In the genomic region with DNA sequence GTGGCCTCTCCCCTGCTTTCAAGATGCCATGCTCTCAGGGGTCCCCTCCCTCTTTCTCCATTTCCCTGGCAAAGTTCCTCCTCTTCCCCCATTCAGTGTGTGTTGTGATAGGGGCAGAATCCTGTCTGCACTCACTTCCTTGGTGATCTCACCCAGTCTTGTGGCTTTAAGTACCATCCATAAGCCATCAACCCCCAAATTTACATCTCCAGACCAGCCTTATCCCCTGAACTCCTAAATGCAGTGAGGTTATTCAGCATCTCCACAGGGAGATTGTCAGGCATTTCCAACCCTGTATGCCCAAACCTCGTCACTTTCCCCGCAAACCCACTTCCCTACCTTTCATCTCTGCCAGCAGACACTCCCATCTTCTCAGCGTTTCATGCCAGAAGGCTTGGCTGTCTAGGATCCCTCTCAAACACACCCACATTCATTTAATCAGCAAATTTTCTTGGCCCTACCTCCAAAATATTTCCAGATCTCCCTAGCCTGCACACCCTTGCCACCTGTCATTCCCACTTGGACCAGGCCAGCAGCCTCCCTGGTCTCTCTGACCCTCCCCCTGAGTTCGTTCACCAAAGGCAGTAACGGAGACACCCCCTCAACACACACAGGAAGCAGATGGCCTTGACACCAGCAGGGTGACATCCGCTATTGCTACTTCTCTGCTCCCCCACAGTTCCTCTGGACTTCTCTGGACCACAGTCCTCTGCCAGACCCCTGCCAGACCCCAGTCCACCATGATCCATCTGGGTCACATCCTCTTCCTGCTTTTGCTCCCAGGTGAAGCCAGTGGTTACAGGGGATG, we compare ENCODE assay signal across 1 cellular context.
A peak's percentile ranks its signal among the peaks of the same experiment; 100 is the strongest.
TF ChIP-seq lines count a peak whose summit lies in the region.

A gene with protein sequence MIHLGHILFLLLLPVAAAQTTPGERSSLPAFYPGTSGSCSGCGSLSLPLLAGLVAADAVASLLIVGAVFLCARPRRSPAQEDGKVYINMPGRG (plus strand): TSS at position 676 of the 808 bp plus-strand sequence. CDS start 65 bp downstream, at position 741.

TF ChIP-seq in GM12878, 131 proteins besides CTCF, POLR2A, EP300 and RAD21 (continued from another document):
- TF ChIP-seq, protein P1, sequence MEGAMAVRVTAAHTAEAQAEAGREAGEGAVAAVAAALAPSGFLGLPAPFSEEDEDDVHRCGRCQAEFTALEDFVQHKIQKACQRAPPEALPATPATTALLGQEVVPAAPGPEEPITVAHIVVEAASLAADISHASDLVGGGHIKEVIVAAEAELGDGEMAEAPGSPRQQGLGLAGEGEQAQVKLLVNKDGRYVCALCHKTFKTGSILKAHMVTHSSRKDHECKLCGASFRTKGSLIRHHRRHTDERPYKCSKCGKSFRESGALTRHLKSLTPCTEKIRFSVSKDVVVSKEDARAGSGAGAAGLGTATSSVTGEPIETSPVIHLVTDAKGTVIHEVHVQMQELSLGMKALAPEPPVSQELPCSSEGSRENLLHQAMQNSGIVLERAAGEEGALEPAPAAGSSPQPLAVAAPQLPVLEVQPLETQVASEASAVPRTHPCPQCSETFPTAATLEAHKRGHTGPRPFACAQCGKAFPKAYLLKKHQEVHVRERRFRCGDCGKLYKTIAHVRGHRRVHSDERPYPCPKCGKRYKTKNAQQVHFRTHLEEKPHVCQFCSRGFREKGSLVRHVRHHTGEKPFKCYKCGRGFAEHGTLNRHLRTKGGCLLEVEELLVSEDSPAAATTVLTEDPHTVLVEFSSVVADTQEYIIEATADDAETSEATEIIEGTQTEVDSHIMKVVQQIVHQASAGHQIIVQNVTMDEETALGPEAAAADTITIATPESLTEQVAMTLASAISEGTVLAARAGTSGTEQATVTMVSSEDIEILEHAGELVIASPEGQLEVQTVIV (IDR thresholded peaks at IDR 0.05; ENCODE audit: borderline replicate concordance, partially characterized antibody): no peak
- TF ChIP-seq SMC3 (IDR thresholded peaks at IDR 0.05; ENCODE audit: borderline replicate concordance, low read length) (no peak), TCF7 (IDR thresholded peaks at IDR 0.05; ENCODE audit: borderline replicate concordance) (no peak), CBX5 (IDR thresholded peaks at IDR 0.05; ENCODE audit: low read depth) (no peak), MYB (IDR thresholded peaks at IDR 0.05; ENCODE audit: borderline replicate concordance, low read depth, low read length) (no peak), RUNX3 (IDR thresholded peaks at IDR 0.05; ENCODE audit: low read length) (peak; percentile 24; the same call in 1 of the 2 replicates), FOXM1 (IDR thresholded peaks at IDR 0.05; ENCODE audit: low read depth, low read length) (no peak), HDAC6 (IDR thresholded peaks at IDR 0.05; ENCODE audit: unreplicated experiment) (no peak), SUZ12 (IDR thresholded peaks at IDR 0.05; ENCODE audit: unreplicated experiment) (no peak), CHD2 (IDR thresholded peaks at IDR 0.05; ENCODE audit: borderline replicate concordance, low read depth, low read length) (peak; percentile 26), YBX1 (IDR thresholded peaks at IDR 0.05) (no peak), NFXL1 (IDR thresholded peaks at IDR 0.05; ENCODE audit: borderline replicate concordance) (no peak), CHD4 (IDR thresholded peaks at IDR 0.05) (no peak), CBFB (IDR thresholded peaks at IDR 0.05; ENCODE audit: low read depth) (no peak), ZNF622 (IDR thresholded peaks at IDR 0.05) (no peak), ZNF217 (IDR thresholded peaks at IDR 0.05) (no peak), ATF7 (IDR thresholded peaks at IDR 0.05; ENCODE audit: low read depth) (peak; percentile 60), IKZF2 (IDR thresholded peaks at IDR 0.05) (peak in 1 of 2 experiments; percentile 55; a peak in 1 of 4 replicates), CEBPB (IDR thresholded peaks at IDR 0.05; ENCODE audit: borderline replicate concordance in 1 of 2, low read depth in 2 of 2, low read length in 2 of 2) (no peak), SIN3A (IDR thresholded peaks at IDR 0.05; ENCODE audit: low read depth, low read length) (no peak), SREBF2 (IDR thresholded peaks at IDR 0.05; ENCODE audit: low read length) (no peak), MTA2 (IDR thresholded peaks at IDR 0.05; ENCODE audit: low read depth) (no peak), MEF2B (IDR thresholded peaks at IDR 0.05; ENCODE audit: partially characterized antibody, poor library complexity, severe bottlenecking) (no peak), ASH2L (IDR thresholded peaks at IDR 0.05; ENCODE audit: borderline replicate concordance, low read depth) (no peak), KDM1A (IDR thresholded peaks at IDR 0.05; ENCODE audit: borderline replicate concordance) (no peak), NR2C2 (IDR thresholded peaks at IDR 0.05; ENCODE audit: borderline replicate concordance, control insufficient read depth, insufficient read length, low read depth) (no peak), IRF4 (IDR thresholded peaks at IDR 0.05; ENCODE audit: low read depth, low read length) (no peak), TCF3 (IDR thresholded peaks at IDR 0.05; ENCODE audit: borderline replicate concordance, insufficient read depth, low read depth, low read length) (0 out of 2 replicates have a peak, but pooled peaks have one; percentile 22), SREBF1 (IDR thresholded peaks at IDR 0.05; ENCODE audit: low read length) (no peak), HDAC2 (IDR thresholded peaks at IDR 0.05) (no peak)
- TF ChIP-seq, protein P2, sequence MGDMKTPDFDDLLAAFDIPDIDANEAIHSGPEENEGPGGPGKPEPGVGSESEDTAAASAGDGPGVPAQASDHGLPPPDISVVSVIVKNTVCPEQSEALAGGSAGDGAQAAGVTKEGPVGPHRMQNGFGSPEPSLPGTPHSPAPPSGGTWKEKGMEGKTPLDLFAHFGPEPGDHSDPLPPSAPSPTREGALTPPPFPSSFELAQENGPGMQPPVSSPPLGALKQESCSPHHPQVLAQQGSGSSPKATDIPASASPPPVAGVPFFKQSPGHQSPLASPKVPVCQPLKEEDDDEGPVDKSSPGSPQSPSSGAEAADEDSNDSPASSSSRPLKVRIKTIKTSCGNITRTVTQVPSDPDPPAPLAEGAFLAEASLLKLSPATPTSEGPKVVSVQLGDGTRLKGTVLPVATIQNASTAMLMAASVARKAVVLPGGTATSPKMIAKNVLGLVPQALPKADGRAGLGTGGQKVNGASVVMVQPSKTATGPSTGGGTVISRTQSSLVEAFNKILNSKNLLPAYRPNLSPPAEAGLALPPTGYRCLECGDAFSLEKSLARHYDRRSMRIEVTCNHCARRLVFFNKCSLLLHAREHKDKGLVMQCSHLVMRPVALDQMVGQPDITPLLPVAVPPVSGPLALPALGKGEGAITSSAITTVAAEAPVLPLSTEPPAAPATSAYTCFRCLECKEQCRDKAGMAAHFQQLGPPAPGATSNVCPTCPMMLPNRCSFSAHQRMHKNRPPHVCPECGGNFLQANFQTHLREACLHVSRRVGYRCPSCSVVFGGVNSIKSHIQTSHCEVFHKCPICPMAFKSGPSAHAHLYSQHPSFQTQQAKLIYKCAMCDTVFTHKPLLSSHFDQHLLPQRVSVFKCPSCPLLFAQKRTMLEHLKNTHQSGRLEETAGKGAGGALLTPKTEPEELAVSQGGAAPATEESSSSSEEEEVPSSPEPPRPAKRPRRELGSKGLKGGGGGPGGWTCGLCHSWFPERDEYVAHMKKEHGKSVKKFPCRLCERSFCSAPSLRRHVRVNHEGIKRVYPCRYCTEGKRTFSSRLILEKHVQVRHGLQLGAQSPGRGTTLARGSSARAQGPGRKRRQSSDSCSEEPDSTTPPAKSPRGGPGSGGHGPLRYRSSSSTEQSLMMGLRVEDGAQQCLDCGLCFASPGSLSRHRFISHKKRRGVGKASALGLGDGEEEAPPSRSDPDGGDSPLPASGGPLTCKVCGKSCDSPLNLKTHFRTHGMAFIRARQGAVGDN (IDR thresholded peaks at IDR 0.05): peak; percentile 85
- TF ChIP-seq, protein P3, sequence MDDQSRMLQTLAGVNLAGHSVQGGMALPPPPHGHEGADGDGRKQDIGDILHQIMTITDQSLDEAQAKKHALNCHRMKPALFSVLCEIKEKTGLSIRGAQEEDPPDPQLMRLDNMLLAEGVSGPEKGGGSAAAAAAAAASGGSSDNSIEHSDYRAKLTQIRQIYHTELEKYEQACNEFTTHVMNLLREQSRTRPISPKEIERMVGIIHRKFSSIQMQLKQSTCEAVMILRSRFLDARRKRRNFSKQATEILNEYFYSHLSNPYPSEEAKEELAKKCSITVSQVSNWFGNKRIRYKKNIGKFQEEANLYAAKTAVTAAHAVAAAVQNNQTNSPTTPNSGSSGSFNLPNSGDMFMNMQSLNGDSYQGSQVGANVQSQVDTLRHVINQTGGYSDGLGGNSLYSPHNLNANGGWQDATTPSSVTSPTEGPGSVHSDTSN (IDR thresholded peaks at IDR 0.05; ENCODE audit: insufficient replicate concordance, low read depth, low read length): no peak
- TF ChIP-seq, protein P4, sequence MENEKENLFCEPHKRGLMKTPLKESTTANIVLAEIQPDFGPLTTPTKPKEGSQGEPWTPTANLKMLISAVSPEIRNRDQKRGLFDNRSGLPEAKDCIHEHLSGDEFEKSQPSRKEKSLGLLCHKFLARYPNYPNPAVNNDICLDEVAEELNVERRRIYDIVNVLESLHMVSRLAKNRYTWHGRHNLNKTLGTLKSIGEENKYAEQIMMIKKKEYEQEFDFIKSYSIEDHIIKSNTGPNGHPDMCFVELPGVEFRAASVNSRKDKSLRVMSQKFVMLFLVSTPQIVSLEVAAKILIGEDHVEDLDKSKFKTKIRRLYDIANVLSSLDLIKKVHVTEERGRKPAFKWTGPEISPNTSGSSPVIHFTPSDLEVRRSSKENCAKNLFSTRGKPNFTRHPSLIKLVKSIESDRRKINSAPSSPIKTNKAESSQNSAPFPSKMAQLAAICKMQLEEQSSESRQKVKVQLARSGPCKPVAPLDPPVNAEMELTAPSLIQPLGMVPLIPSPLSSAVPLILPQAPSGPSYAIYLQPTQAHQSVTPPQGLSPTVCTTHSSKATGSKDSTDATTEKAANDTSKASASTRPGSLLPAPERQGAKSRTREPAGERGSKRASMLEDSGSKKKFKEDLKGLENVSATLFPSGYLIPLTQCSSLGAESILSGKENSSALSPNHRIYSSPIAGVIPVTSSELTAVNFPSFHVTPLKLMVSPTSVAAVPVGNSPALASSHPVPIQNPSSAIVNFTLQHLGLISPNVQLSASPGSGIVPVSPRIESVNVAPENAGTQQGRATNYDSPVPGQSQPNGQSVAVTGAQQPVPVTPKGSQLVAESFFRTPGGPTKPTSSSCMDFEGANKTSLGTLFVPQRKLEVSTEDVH (IDR thresholded peaks at IDR 0.05; ENCODE audit: low read depth, partially characterized antibody): no peak
- TF ChIP-seq, protein P5, sequence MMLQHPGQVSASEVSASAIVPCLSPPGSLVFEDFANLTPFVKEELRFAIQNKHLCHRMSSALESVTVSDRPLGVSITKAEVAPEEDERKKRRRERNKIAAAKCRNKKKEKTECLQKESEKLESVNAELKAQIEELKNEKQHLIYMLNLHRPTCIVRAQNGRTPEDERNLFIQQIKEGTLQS (IDR thresholded peaks at IDR 0.05; ENCODE audit: borderline replicate concordance, extremely low read depth, low read depth, low read length): no peak
- TF ChIP-seq, protein P6, sequence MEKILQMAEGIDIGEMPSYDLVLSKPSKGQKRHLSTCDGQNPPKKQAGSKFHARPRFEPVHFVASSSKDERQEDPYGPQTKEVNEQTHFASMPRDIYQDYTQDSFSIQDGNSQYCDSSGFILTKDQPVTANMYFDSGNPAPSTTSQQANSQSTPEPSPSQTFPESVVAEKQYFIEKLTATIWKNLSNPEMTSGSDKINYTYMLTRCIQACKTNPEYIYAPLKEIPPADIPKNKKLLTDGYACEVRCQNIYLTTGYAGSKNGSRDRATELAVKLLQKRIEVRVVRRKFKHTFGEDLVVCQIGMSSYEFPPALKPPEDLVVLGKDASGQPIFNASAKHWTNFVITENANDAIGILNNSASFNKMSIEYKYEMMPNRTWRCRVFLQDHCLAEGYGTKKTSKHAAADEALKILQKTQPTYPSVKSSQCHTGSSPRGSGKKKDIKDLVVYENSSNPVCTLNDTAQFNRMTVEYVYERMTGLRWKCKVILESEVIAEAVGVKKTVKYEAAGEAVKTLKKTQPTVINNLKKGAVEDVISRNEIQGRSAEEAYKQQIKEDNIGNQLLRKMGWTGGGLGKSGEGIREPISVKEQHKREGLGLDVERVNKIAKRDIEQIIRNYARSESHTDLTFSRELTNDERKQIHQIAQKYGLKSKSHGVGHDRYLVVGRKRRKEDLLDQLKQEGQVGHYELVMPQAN (conservative IDR thresholded peaks at IDR 0.05): 0 out of 2 replicates have a peak, but pooled peaks have one; percentile 23
- TF ChIP-seq, protein P7, sequence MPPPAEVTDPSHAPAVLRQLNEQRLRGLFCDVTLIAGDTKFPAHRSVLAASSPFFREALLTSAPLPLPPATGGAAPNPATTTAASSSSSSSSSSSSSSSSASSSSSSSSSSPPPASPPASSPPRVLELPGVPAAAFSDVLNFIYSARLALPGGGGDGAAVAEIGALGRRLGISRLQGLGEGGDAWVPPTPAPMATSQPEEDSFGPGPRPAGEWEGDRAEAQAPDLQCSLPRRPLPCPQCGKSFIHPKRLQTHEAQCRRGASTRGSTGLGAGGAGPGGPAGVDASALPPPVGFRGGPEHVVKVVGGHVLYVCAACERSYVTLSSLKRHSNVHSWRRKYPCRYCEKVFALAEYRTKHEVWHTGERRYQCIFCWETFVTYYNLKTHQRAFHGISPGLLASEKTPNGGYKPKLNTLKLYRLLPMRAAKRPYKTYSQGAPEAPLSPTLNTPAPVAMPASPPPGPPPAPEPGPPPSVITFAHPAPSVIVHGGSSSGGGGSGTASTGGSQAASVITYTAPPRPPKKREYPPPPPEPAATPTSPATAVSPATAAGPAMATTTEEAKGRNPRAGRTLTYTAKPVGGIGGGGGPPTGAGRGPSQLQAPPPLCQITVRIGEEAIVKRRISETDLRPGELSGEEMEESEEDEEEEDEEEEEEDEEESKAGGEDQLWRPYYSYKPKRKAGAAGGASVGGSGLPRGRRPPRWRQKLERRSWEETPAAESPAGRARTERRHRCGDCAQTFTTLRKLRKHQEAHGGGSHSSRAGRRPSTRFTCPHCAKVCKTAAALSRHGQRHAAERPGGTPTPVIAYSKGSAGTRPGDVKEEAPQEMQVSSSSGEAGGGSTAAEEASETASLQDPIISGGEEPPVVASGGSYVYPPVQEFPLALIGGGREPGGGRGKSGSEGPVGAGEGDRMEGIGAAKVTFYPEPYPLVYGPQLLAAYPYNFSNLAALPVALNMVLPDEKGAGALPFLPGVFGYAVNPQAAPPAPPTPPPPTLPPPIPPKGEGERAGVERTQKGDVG (CRISPR knock-in tag; IDR thresholded peaks at IDR 0.05): no peak
TF ChIP-seq in GM12878: peak in this region for 23.
